5 cellular contexts compared by ENCODE assay signal in the genomic region with DNA sequence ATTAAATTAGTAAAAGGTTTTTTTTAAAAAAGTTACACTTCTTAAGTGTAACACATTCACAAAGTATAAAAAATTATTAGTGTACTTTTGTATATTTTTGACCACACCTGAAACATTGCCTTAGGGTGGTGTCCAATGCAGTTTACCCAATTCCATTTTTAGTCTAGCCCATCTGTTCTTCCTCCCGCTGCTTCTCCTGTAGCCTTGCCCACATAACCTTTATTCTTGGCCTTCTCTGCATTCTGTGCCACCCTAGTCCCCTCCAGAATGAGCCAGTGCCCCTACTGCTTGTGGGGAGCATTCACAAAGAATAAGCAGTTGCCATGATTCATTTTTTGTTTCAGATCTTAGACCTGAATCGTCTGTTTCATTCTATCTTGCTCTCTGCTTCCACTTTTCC.
"Had no signal": no experiment of that assay in that cellular context is flagged by ENCODE, and none has a peak within 500 bp of the region (broad histone marks: within the 10 kb centered on the region; RNA-seq: fewer than 3 reads in every experiment).

No MANE protein-coding gene starts in this region.

- DNase-seq: IMR-90, KBM-7 had no signal

- FAIRE-seq: HepG2, HTR-8/SVneo, K562 had no signal
